ENCODE assay signal across 11 cellular contexts in genomic region chr20:3409417-3409816, GRCh38. TPM values are rescaled to one million over a fixed set of nuclear protein-coding genes. Genes with fewer than 3 reads are reported as not detected.
A peak's percentile ranks its signal among the peaks of the same experiment; 100 is the strongest.
DNase-seq lines count a peak whose midpoint lies in the region; ATAC-seq and TF ChIP-seq lines count a peak whose summit lies in the region.
"Had no signal": no experiment of that assay in that cellular context is flagged by ENCODE, and none has a peak within 500 bp of the region (broad histone marks: within the 10 kb centered on the region; RNA-seq: fewer than 3 reads in every experiment).

No MANE protein-coding gene starts in this region.

- H3K27ac Mint-ChIP-seq in activated naive CD4-positive, alpha-beta T cell treated with anti-CD3 and anti-CD28 coated beads for 36 hours: no peak overlapping the region
- H3K27ac Mint-ChIP-seq in WTC11: no peak overlapping the region
- no peak overlapping the region for H3K27ac Mint-ChIP-seq in mesothelial cell of epicardium
- H3K27ac Mint-ChIP-seq in stimulated activated naive B cell treated with anti-CD40 and anti-IgM and Interleukin-4, amounts not matched to agents 10 μg/mL and 1 μg/mL and 100 μg/mL, for 72 hours: peak overlapping the region; percentile 83

- peaks cover 20% of the 10 kb centered on the region for H3K4me1 Mint-ChIP-seq in activated naive CD4-positive, alpha-beta T cell treated with anti-CD3 and anti-CD28 coated beads for 36 hours (ENCODE audit: low read depth)
- H3K4me1 Mint-ChIP-seq in WTC11 (peaks cover 12% of the 10 kb centered on the region), mesothelial cell of epicardium (peaks cover 28% of the 10 kb centered on the region)
- H3K4me1 Mint-ChIP-seq in stimulated activated naive B cell treated with anti-CD40 and anti-IgM and Interleukin-4, amounts not matched to agents 10 μg/mL and 1 μg/mL and 100 μg/mL, for 72 hours: peaks cover 13 to 24% of the 10 kb centered on the region in 2 donors

- no peak for DNase-seq in activated naive CD4-positive, alpha-beta T cell treated with anti-CD3 and anti-CD28 coated beads for 36 hours
- no peak for DNase-seq in activated naive CD4-positive, alpha-beta T cell (lab: John Stamatoyannopoulos, UW)
- DNase-seq in WTC11 (ENCODE audit: low spot score): no peak
- no peak for DNase-seq in mesothelial cell of epicardium (ENCODE audit: low spot score in 2 of 2, unreplicated experiment in 2 of 2)
- no peak for DNase-seq in stimulated activated naive B cell treated with anti-CD40 and anti-IgM and Interleukin-4, amounts not matched to agents 10 μg/mL and 1 μg/mL and 100 μg/mL, for 72 hours
- DNase-seq in NCI-H2171 treated with DMSO at 0.1 percent for 48 hours (lab: John Stamatoyannopoulos, UW): no peak
- no peak for DNase-seq in UCSD-AML1 (lab: John Stamatoyannopoulos, UW; ENCODE audit: unreplicated experiment)
- DNase-seq: AML-193, GF-D8, MM.1S had no signal

- peak overlapping the region; percentile 95 for H3K4me3 Mint-ChIP-seq in activated naive CD4-positive, alpha-beta T cell treated with anti-CD3 and anti-CD28 coated beads for 36 hours
- peak overlapping the region; percentile 93 for H3K4me3 Mint-ChIP-seq in WTC11
- peak overlapping the region; percentile 89 for H3K4me3 Mint-ChIP-seq in mesothelial cell of epicardium
- H3K4me3 Mint-ChIP-seq in stimulated activated naive B cell treated with anti-CD40 and anti-IgM and Interleukin-4, amounts not matched to agents 10 μg/mL and 1 μg/mL and 100 μg/mL, for 72 hours: peak overlapping the region; percentile 99 to 100

- H3K27me3 Mint-ChIP-seq in activated naive CD4-positive, alpha-beta T cell treated with anti-CD3 and anti-CD28 coated beads for 36 hours (ENCODE audit: low read depth): peaks cover 4% of the 10 kb centered on the region
- H3K27me3 Mint-ChIP-seq in WTC11 (ENCODE audit: low read depth) (peaks cover 45% of the 10 kb centered on the region), mesothelial cell of epicardium (ENCODE audit: low read depth) (peaks cover 3% of the 10 kb centered on the region)
- H3K27me3 Mint-ChIP-seq in stimulated activated naive B cell treated with anti-CD40 and anti-IgM and Interleukin-4, amounts not matched to agents 10 μg/mL and 1 μg/mL and 100 μg/mL, for 72 hours: no peaks in the 10 kb centered on the region

- no peaks in the 10 kb centered on the region for H3K9me3 Mint-ChIP-seq in activated naive CD4-positive, alpha-beta T cell treated with anti-CD3 and anti-CD28 coated beads for 36 hours
- peaks cover under 1% of the 10 kb centered on the region for H3K9me3 Mint-ChIP-seq in WTC11
- peaks cover 3% of the 10 kb centered on the region for H3K9me3 Mint-ChIP-seq in mesothelial cell of epicardium
- H3K9me3 Mint-ChIP-seq in stimulated activated naive B cell treated with anti-CD40 and anti-IgM and Interleukin-4, amounts not matched to agents 10 μg/mL and 1 μg/mL and 100 μg/mL, for 72 hours: no peaks in the 10 kb centered on the region

- intact Hi-C loops in activated naive CD4-positive, alpha-beta T cell treated with anti-CD3 and anti-CD28 coated beads for 36 hours (cut with micrococcal nuclease): loop anchor here (2.0 to 10.0 kb wide), 4 partner anchors 61 to 575 kb away; partner anchors contain the start of genes ADISSP, ATRN, PCED1A and VPS16

- no peak for ATAC-seq in WTC11
- no peak for ATAC-seq in stimulated activated naive B cell treated with anti-CD40 and anti-IgM and Interleukin-4, amounts not matched to agents 10 μg/mL and 1 μg/mL and 100 μg/mL, for 72 hours (replicated peaks)
- no peak for ATAC-seq in GM18873 (IDR thresholded peaks at IDR 0.05; ENCODE audit: low FRiP score, unreplicated experiment)

- no peak for TF ChIP-seq CTCF in WTC11 (IDR thresholded peaks at IDR 0.05)
- no peak for TF ChIP-seq CTCF in mesothelial cell of epicardium (IDR thresholded peaks at IDR 0.05; ENCODE audit: unreplicated experiment)

- peaks cover 2% of the 10 kb centered on the region for H3K36me3 Mint-ChIP-seq in activated naive CD4-positive, alpha-beta T cell treated with anti-CD3 and anti-CD28 coated beads for 36 hours (ENCODE audit: low read depth)
- H3K36me3 Mint-ChIP-seq in WTC11 (no peaks in the 10 kb centered on the region), mesothelial cell of epicardium (no peaks in the 10 kb centered on the region)
- peaks cover 0 to 3% of the 10 kb centered on the region in 2 donors for H3K36me3 Mint-ChIP-seq in stimulated activated naive B cell treated with anti-CD40 and anti-IgM and Interleukin-4, amounts not matched to agents 10 μg/mL and 1 μg/mL and 100 μg/mL, for 72 hours

- CTCF ChIA-PET in activated naive CD4-positive, alpha-beta T cell treated with anti-CD3 and anti-CD28 coated beads for 36 hours (lab: Charles Lee): no interaction called here
- CTCF ChIA-PET in WTC11 (lab: Charles Lee): interaction anchor here (0.8 kb wide), 1 partner anchor 154 kb away, joined by 3 read pairs; no protein-coding TSS in a partner anchor

- POLR2A ChIA-PET in WTC11 (lab: Charles Lee): no interaction called here

TF ChIP-seq in WTC11, 78 proteins besides CTCF, POLR2A, EP300 and RAD21:
- TF ChIP-seq, protein P1, sequence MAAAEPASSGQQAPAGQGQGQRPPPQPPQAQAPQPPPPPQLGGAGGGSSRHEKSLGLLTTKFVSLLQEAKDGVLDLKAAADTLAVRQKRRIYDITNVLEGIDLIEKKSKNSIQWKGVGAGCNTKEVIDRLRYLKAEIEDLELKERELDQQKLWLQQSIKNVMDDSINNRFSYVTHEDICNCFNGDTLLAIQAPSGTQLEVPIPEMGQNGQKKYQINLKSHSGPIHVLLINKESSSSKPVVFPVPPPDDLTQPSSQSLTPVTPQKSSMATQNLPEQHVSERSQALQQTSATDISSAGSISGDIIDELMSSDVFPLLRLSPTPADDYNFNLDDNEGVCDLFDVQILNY (CRISPR knock-in tag; IDR thresholded peaks at IDR 0.05): no peak
- TF ChIP-seq SMAD3 (CRISPR knock-in tag; IDR thresholded peaks at IDR 0.05; ENCODE audit: borderline replicate concordance): no peak
- TF ChIP-seq, protein P2, sequence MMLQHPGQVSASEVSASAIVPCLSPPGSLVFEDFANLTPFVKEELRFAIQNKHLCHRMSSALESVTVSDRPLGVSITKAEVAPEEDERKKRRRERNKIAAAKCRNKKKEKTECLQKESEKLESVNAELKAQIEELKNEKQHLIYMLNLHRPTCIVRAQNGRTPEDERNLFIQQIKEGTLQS (CRISPR knock-in tag; conservative IDR thresholded peaks at IDR 0.05): no peak
- no peak for TF ChIP-seq NR1H2 (CRISPR knock-in tag; IDR thresholded peaks at IDR 0.05)

RNA-seq across cellular contexts. Expression of gene DNAAF9, which starts 1.9 kb away (rescaled TPM):
- under 1 TPM; 0.35 to 0.43 TPM for total RNA-seq in activated naive CD4-positive, alpha-beta T cell treated with anti-CD3 and anti-CD28 coated beads for 36 hours
- total RNA-seq in WTC11 (2021): 6.3 to 8.6 TPM (median 8.1 TPM) in 3 replicates
- 18.0 to 20.3 TPM (median 20.2 TPM) in 3 replicates for total RNA-seq in mesothelial cell of epicardium
